Comparison of ENCODE assay signal across 21 cellular contexts in genomic region chr6:12228447-12229146, GRCh38.
DNase-seq lines count a peak whose midpoint lies in the region; ATAC-seq, FAIRE-seq and TF ChIP-seq lines count a peak whose summit lies in the region.
"Had no signal": no experiment of that assay in that cellular context is flagged by ENCODE, and none has a peak within 500 bp of the region (broad histone marks: within the 10 kb centered on the region; RNA-seq: fewer than 3 reads in every experiment).

No MANE protein-coding gene starts in this region.

- H3K4me1 ChIP-seq in H1 (replicated peaks in 1 of 4; ENCODE audit: control insufficient read depth in 3 of 4, insufficient read depth in 4 of 4, low read length in 3 of 4) (peaks cover 0 to 1% (median 0%) of the 10 kb centered on the region in 4 experiments; a peak in 1 of 7 replicates), mucosa of descending colon (ENCODE audit: low read depth) (peaks cover 13% of the 10 kb centered on the region)
- H3K4me1 ChIP-seq: left ventricle myocardium inferior had no signal

- 82% methylated on average over 13 of the region's 13 CpGs; no CpG with 5 or more reads in 1 of the 2 experiments for WGBS in H1 (ENCODE audit: extremely low coverage in 1 of 2, insufficient coverage in 1 of 2, insufficient read length in 1 of 2, insufficient replicate concordance in 2 of 2, low coverage in 1 of 2, low lambda C conversion rate in 2 of 2, missing lambda C conversion rate in 1 of 2), 2 experiments

- TF ChIP-seq CTCF in H1 (IDR thresholded peaks at IDR 0.05; ENCODE audit: control extremely low read depth in 1 of 3, insufficient read depth in 1 of 3, low read depth in 1 of 3, low read length in 3 of 3) (no peak), mucosa of descending colon (IDR thresholded peaks at IDR 0.05) (no peak)

- H3K9me3 ChIP-seq in H1 (ENCODE audit: insufficient read depth in 2 of 2, low read depth in 1 of 2, low read length in 1 of 2) (no peaks in the 10 kb centered on the region), mucosa of descending colon (no peaks in the 10 kb centered on the region)
- H3K9me3 ChIP-seq: left ventricle myocardium inferior, stomach, tibial artery had no signal

- H3K4me3 Mint-ChIP-seq in activated naive CD4-positive, alpha-beta T cell treated with anti-CD3 and anti-CD28 coated beads, Interleukin-2, amount 50 U/mL, for 24 hours = no peak overlapping the region
- no peak overlapping the region for H3K4me3 Mint-ChIP-seq in activated naive CD4-positive, alpha-beta T cell treated with anti-CD3 and anti-CD28 coated beads for 36 hours
- H3K4me3 Mint-ChIP-seq: activated CD4-positive, alpha-beta memory T cell treated with anti-CD3 and anti-CD28 coated beads for 36 hours; CD4-positive, alpha-beta T cell had no signal

- H3K79me2 ChIP-seq in H1 (ENCODE audit: control insufficient read depth in 1 of 2, insufficient read depth in 2 of 2, low read length in 2 of 2) = no peaks in the 10 kb centered on the region

- no peak overlapping the region for H3K23ac ChIP-seq in H1 (ENCODE audit: insufficient read length)

- H3K4ac ChIP-seq in H1 (replicated peaks; ENCODE audit: insufficient read length, low read depth, low read length) = no peak overlapping the region

- no peak overlapping the region for H2AK5ac ChIP-seq in H1 (ENCODE audit: low read depth, low read length)

- no peak overlapping the region for H3K4me3 ChIP-seq in H1 (ENCODE audit: extremely low read depth in 1 of 4, insufficient read depth in 2 of 4, low read depth in 3 of 4, low read length in 4 of 4)
- H3K4me3 ChIP-seq in mucosa of descending colon = no peak overlapping the region
- H3K4me3 ChIP-seq: left ventricle myocardium inferior, stomach, tibial artery had no signal

- H3K27ac ChIP-seq in H1 (ENCODE audit: low read depth, low read length) = no peak overlapping the region
- H3K27ac ChIP-seq: left ventricle myocardium inferior, stomach, tibial artery had no signal

- CTCF ChIA-PET in activated naive CD4-positive, alpha-beta T cell treated with anti-CD3 and anti-CD28 coated beads for 36 hours (lab: Charles Lee) = interaction anchor here (1.4 kb wide), 1 partner anchor 573 kb away, joined by 5 read pairs; no protein-coding TSS in a partner anchor
- CTCF ChIA-PET in H1 (lab: Charles Lee; ENCODE audit: partially characterized antibody) = interaction anchor here (1.0 to 1.6 kb wide), 3 partner anchors 17 to 574 kb away, joined by 3 read pairs; no protein-coding TSS in a partner anchor

- no peaks in the 10 kb centered on the region for H3K9me3 Mint-ChIP-seq in activated naive CD4-positive, alpha-beta T cell treated with anti-CD3 and anti-CD28 coated beads, Interleukin-2, amount 50 U/mL, for 24 hours
- no peaks in the 10 kb centered on the region for H3K9me3 Mint-ChIP-seq in activated naive CD4-positive, alpha-beta T cell treated with anti-CD3 and anti-CD28 coated beads for 36 hours
- H3K9me3 Mint-ChIP-seq: activated CD4-positive, alpha-beta memory T cell treated with anti-CD3 and anti-CD28 coated beads for 36 hours; CD4-positive, alpha-beta T cell had no signal

- H2BK20ac ChIP-seq in H1 (ENCODE audit: low read length) = no peak overlapping the region

- peak overlapping the region; percentile 52 for H3K27ac Mint-ChIP-seq in activated naive CD4-positive, alpha-beta T cell treated with anti-CD3 and anti-CD28 coated beads, Interleukin-2, amount 50 U/mL, for 24 hours
- no peak overlapping the region for H3K27ac Mint-ChIP-seq in activated naive CD4-positive, alpha-beta T cell treated with anti-CD3 and anti-CD28 coated beads for 36 hours
- H3K27ac Mint-ChIP-seq: activated CD4-positive, alpha-beta memory T cell treated with anti-CD3 and anti-CD28 coated beads for 36 hours; CD4-positive, alpha-beta T cell had no signal

- no peak overlapping the region for H4K8ac ChIP-seq in H1 (ENCODE audit: extremely low read depth, insufficient read depth, low read length)

- H4K20me1 ChIP-seq in H1 (replicated peaks in 1 of 2; ENCODE audit: control insufficient read depth in 1 of 2, insufficient read depth in 2 of 2, low read length in 2 of 2) = no peaks in the 10 kb centered on the region

- H3K36me3 ChIP-seq in H1 (ENCODE audit: control insufficient read depth in 2 of 4, insufficient read depth in 4 of 4, low read length in 3 of 4) = no peaks in the 10 kb centered on the region
- no peaks in the 10 kb centered on the region for H3K36me3 ChIP-seq in mucosa of descending colon (ENCODE audit: low read depth)
- H3K36me3 ChIP-seq: left ventricle myocardium inferior, stomach, tibial artery had no signal

- TF ChIP-seq EP300 in H1 (IDR thresholded peaks at IDR 0.05; ENCODE audit: borderline replicate concordance in 1 of 2, low read depth in 2 of 2, low read length in 2 of 2) = no peak

- H3K14ac ChIP-seq in H1 (ENCODE audit: insufficient read length) = no peak overlapping the region

- H2AFZ ChIP-seq in H1 (ENCODE audit: low read length) = peak overlapping the region; percentile 41; the same call in 1 of the 2 replicates

- no peak overlapping the region for H3K18ac ChIP-seq in H1 (ENCODE audit: extremely low read depth, low read length)

- H3K27me3 Mint-ChIP-seq in activated naive CD4-positive, alpha-beta T cell treated with anti-CD3 and anti-CD28 coated beads, Interleukin-2, amount 50 U/mL, for 24 hours = no peaks in the 10 kb centered on the region
- no peaks in the 10 kb centered on the region for H3K27me3 Mint-ChIP-seq in activated naive CD4-positive, alpha-beta T cell treated with anti-CD3 and anti-CD28 coated beads for 36 hours (ENCODE audit: low read depth)
- H3K27me3 Mint-ChIP-seq: activated CD4-positive, alpha-beta memory T cell treated with anti-CD3 and anti-CD28 coated beads for 36 hours; CD4-positive, alpha-beta T cell had no signal

- H2BK120ac ChIP-seq in H1 (replicated peaks; ENCODE audit: low read depth, low read length) = no peak overlapping the region

- no peak for TF ChIP-seq RAD21 in H1 (IDR thresholded peaks at IDR 0.05 in 1 of 2, conservative IDR thresholded peaks at IDR 0.05 in 1 of 2; ENCODE audit: low read depth in 2 of 2, low read length in 2 of 2)

- no peak overlapping the region for H2BK12ac ChIP-seq in H1 (ENCODE audit: low read depth, low read length)

- no peak for FAIRE-seq in H1 (lab: Jason Lieb, UNC)

- no peak overlapping the region for H4K5ac ChIP-seq in H1 (ENCODE audit: insufficient read length, low read depth, low read length)

- intact Hi-C loops in activated naive CD4-positive, alpha-beta T cell treated with anti-CD3 and anti-CD28 coated beads for 36 hours (cut with micrococcal nuclease) = no loop called here
- intact Hi-C loops in mucosa of descending colon (cut with DNase I, micrococcal nuclease) = no loop called here

- no peaks in the 10 kb centered on the region for H3K36me3 Mint-ChIP-seq in activated naive CD4-positive, alpha-beta T cell treated with anti-CD3 and anti-CD28 coated beads, Interleukin-2, amount 50 U/mL, for 24 hours
- no peaks in the 10 kb centered on the region for H3K36me3 Mint-ChIP-seq in activated naive CD4-positive, alpha-beta T cell treated with anti-CD3 and anti-CD28 coated beads for 36 hours (ENCODE audit: low read depth)
- H3K36me3 Mint-ChIP-seq: activated CD4-positive, alpha-beta memory T cell treated with anti-CD3 and anti-CD28 coated beads for 36 hours had no signal

- no peaks in the 10 kb centered on the region for H3K23me2 ChIP-seq in H1 (ENCODE audit: low read depth, low read length)

- no peak overlapping the region for H2BK15ac ChIP-seq in H1 (ENCODE audit: low read length)

- H4K91ac ChIP-seq in H1 (replicated peaks; ENCODE audit: insufficient read length, low read length) = no peak overlapping the region

- DNase-seq in activated naive CD4-positive, alpha-beta T cell treated with anti-CD3 and anti-CD28 coated beads for 36 hours = no peak
- DNase-seq in H1 (ENCODE audit: low read depth in 1 of 2, low spot score in 2 of 2) = no peak
- peak; percentile 58 to 68 (median 68) for DNase-seq in mucosa of descending colon
- DNase-seq in DMS153 (lab: John Stamatoyannopoulos, UW) = no peak
- no peak for DNase-seq in NCI-H2081 (lab: John Stamatoyannopoulos, UW)
- no peak for DNase-seq in OCI-M1 (lab: John Stamatoyannopoulos, UW)
- DNase-seq: activated CD4-positive, alpha-beta memory T cell treated with anti-CD3 and anti-CD28 coated beads for 36 hours; activated effector memory CD4-positive, alpha-beta T cell treated with Interleukin-2 at 50 U/mL for 16 hours; CD4-positive, alpha-beta T cell; DMS 273 treated with DMSO at 0.1 percent for 48 hours; foreskin melanocyte; left ventricle myocardium inferior; NCI-H1092; NCI-H187; posterior cingulate gyrus; SHP77; stomach; SW 1271; tibial artery had no signal

- no peaks in the 10 kb centered on the region for H3K27me3 ChIP-seq in H1 (replicated peaks in 1 of 4; ENCODE audit: control insufficient read depth in 3 of 4, extremely low read depth in 1 of 4, insufficient read depth in 3 of 4, low read length in 3 of 4)
- H3K27me3 ChIP-seq: stomach, tibial artery had no signal

- no peak for TF ChIP-seq POLR2A in H1 (IDR thresholded peaks at IDR 0.05; ENCODE audit: control extremely low read depth in 1 of 2, low read depth in 2 of 2, low read length in 2 of 2)

- ATAC-seq in mucosa of descending colon (peak; percentile 96), GM21423 (IDR thresholded peaks at IDR 0.05; ENCODE audit: unreplicated experiment) (no peak)

- H3K4me2 ChIP-seq in H1 (ENCODE audit: insufficient read depth in 1 of 2, low read depth in 2 of 2, low read length in 2 of 2) = no peak overlapping the region

- H3K79me1 ChIP-seq in H1 (ENCODE audit: low read depth, low read length) = no peaks in the 10 kb centered on the region

- H3K56ac ChIP-seq in H1 (replicated peaks; ENCODE audit: insufficient read length, low read depth, low read length) = no peak overlapping the region

- H2BK5ac ChIP-seq in H1 (ENCODE audit: low read depth, low read length) = no peak overlapping the region

- H3K4me1 Mint-ChIP-seq in activated naive CD4-positive, alpha-beta T cell treated with anti-CD3 and anti-CD28 coated beads, Interleukin-2, amount 50 U/mL, for 24 hours = peaks cover 41% of the 10 kb centered on the region
- H3K4me1 Mint-ChIP-seq in activated naive CD4-positive, alpha-beta T cell treated with anti-CD3 and anti-CD28 coated beads for 36 hours (ENCODE audit: low read depth) = peaks cover 27% of the 10 kb centered on the region

- POLR2A ChIA-PET in H1 (lab: Charles Lee; ENCODE audit: partially characterized antibody) = no interaction called here

- H3K9ac ChIP-seq in H1 (replicated peaks in 1 of 4; ENCODE audit: extremely low read depth in 1 of 4, low read depth in 3 of 4, low read length in 3 of 4) = no peak overlapping the region

TF ChIP-seq in H1, 55 proteins besides CTCF, POLR2A, EP300 and RAD21 (continues in another document):
- TF ChIP-seq SP1 (IDR thresholded peaks at IDR 0.05; ENCODE audit: low read depth, low read length) = no peak
- no peak for TF ChIP-seq JUN (IDR thresholded peaks at IDR 0.05; ENCODE audit: low read depth, low read length)
- TF ChIP-seq RNF2 (IDR thresholded peaks at IDR 0.05; ENCODE audit: borderline replicate concordance, low read depth, low read length, missing control alignments, poor library complexity, severe bottlenecking) = no peak
- no peak for TF ChIP-seq HDAC6 (IDR thresholded peaks at IDR 0.05; ENCODE audit: low read depth, low read length)
- TF ChIP-seq POU5F1 (IDR thresholded peaks at IDR 0.05; ENCODE audit: low read depth, low read length) = no peak
- TF ChIP-seq HDAC2 (IDR thresholded peaks at IDR 0.05; ENCODE audit: borderline replicate concordance in 1 of 2, low read depth in 2 of 2, low read length in 2 of 2) = no peak
- TF ChIP-seq CREB1 (IDR thresholded peaks at IDR 0.05) = no peak

Comparison
In these comparisons a context has a peak if more than half of its experiments do, and no peak if none do; other contexts are left out.
1. DNase-seq: peak in mucosa of descending colon (3 of 3); none in activated naive CD4-positive, alpha-beta T cell treated with anti-CD3 and anti-CD28 coated beads for 36 hours (single experiment), H1 (0 of 2), DMS153 (single experiment), NCI-H2081 (0 of 2) and OCI-M1 (single experiment).